30 cellular contexts compared by ENCODE assay signal in genomic region chr19:1866693-1867358, GRCh38. TPM values are rescaled to one million over a fixed set of nuclear protein-coding genes. Genes with fewer than 3 reads are reported as not detected.
A peak's percentile ranks its signal among the peaks of the same experiment; 100 is the strongest.
DNase-seq lines count a peak whose midpoint lies in the region; ATAC-seq, FAIRE-seq and TF ChIP-seq lines count a peak whose summit lies in the region.
"Had no signal": no experiment of that assay in that cellular context is flagged by ENCODE, and none has a peak within 500 bp of the region (broad histone marks: within the 10 kb centered on the region; RNA-seq: fewer than 3 reads in every experiment).

No MANE protein-coding gene starts in this region.

- no peaks in the 10 kb centered on the region for H3K9me2 ChIP-seq in OCI-LY1 (ENCODE audit: low read depth, low read length)

- peaks cover 10% of the 10 kb centered on the region for H3K4me1 ChIP-seq in OCI-LY1 (ENCODE audit: insufficient read depth, low read length, severe bottlenecking)
- peaks cover 67% of the 10 kb centered on the region for H3K4me1 ChIP-seq in HepG2 (ENCODE audit: insufficient read depth, low read length)
- H3K4me1 ChIP-seq in SJCRH30: no peaks in the 10 kb centered on the region; the same call in 1 of the 2 replicates

- CTCF ChIA-PET in activated CD4-positive, alpha-beta T cell treated with anti-CD3 and anti-CD28 coated beads for 36 hours (lab: Charles Lee): interaction anchor here (0.6 kb wide), 1 partner anchor 36 kb away, joined by 3 read pairs; no protein-coding TSS in a partner anchor
- CTCF ChIA-PET in HepG2 (lab: Yijun Ruan, JAX; ENCODE audit: low intra/inter-chr PET ratio, low total read pairs): no interaction called here

- BruUV-seq in HepG2 (replicated peaks; lab: Mats Ljungman, UMichigan): no TSS peak

- TF ChIP-seq CTCF in OCI-LY1 (IDR thresholded peaks at IDR 0.05; ENCODE audit: low read length): no peak
- no peak for TF ChIP-seq CTCF in HepG2 (CRISPR knock-in tag; IDR thresholded peaks at IDR 0.05)
- TF ChIP-seq CTCF in progenitor cell of endocrine pancreas (IDR thresholded peaks at IDR 0.05; ENCODE audit: unreplicated experiment): no peak

- H3K27ac Mint-ChIP-seq in activated CD4-positive, alpha-beta T cell treated with anti-CD3 and anti-CD28 coated beads for 36 hours: peak overlapping the region; percentile 29
- peak overlapping the region; percentile 41 for H3K27ac Mint-ChIP-seq in progenitor cell of endocrine pancreas

- ATAC-seq in activated CD4-positive, alpha-beta T cell treated with anti-CD3 and anti-CD28 coated beads for 36 hours: no peak
- ATAC-seq in HepG2: no peak
- no peak for ATAC-seq in GM18858 (IDR thresholded peaks at IDR 0.05; ENCODE audit: unreplicated experiment)
- ATAC-seq in HG02885 (IDR thresholded peaks at IDR 0.05; ENCODE audit: poor library complexity, unreplicated experiment): no peak
- ATAC-seq: left lung, natural killer cell, pancreas had no signal

- peak overlapping the region; percentile 41 for H3K27ac ChIP-seq in OCI-LY1 (ENCODE audit: low read depth, low read length, poor library complexity, severe bottlenecking)
- H3K27ac ChIP-seq in HepG2 (ENCODE audit: extremely low read length, insufficient read depth, low read length): peak overlapping the region; percentile 61
- no peak overlapping the region for H3K27ac ChIP-seq in SJCRH30
- H3K27ac ChIP-seq: adrenal gland, left lung, pancreas, PC-9, right atrium auricular region, suprapubic skin had no signal

- TF ChIP-seq EP300 in HepG2 (IDR thresholded peaks at IDR 0.05; ENCODE audit: low read depth in 2 of 2, low read length in 2 of 2) (no peak), HepG2 (CRISPR knock-in tag; IDR thresholded peaks at IDR 0.05; ENCODE audit: borderline replicate concordance) (no peak)

- no peak overlapping the region for H2AFZ ChIP-seq in OCI-LY1 (ENCODE audit: low read length)
- H2AFZ ChIP-seq in HepG2 (ENCODE audit: low read length): no peak overlapping the region
- H2AFZ ChIP-seq: PC-9 had no signal

- 43% methylated on average over 8 of the region's 8 CpGs for WGBS in HepG2 (ENCODE audit: low lambda C conversion rate)

- H4K20me1 ChIP-seq in OCI-LY1 (ENCODE audit: insufficient read depth, low read length) (no peaks in the 10 kb centered on the region), HepG2 (ENCODE audit: insufficient read depth, low read length) (no peaks in the 10 kb centered on the region; the same call in 1 of the 2 replicates)

- H3K9me3 ChIP-seq in OCI-LY1 (ENCODE audit: low read length) (no peaks in the 10 kb centered on the region), HepG2 (ENCODE audit: low read length) (no peaks in the 10 kb centered on the region), SJCRH30 (replicated peaks) (no peaks in the 10 kb centered on the region)
- H3K9me3 ChIP-seq: adrenal gland, left lung, pancreas, right atrium auricular region, suprapubic skin had no signal

- no peaks in the 10 kb centered on the region for H3K9me3 Mint-ChIP-seq in activated CD4-positive, alpha-beta T cell treated with anti-CD3 and anti-CD28 coated beads for 36 hours (ENCODE audit: low read depth)
- H3K9me3 Mint-ChIP-seq in progenitor cell of endocrine pancreas (ENCODE audit: low read depth): no peaks in the 10 kb centered on the region
- H3K9me3 Mint-ChIP-seq: brain, natural killer cell had no signal

- H3K4me3 ChIP-seq in OCI-LY1 (ENCODE audit: low read depth, low read length, poor library complexity, severe bottlenecking) (no peak overlapping the region), HepG2 (replicated peaks in 1 of 3; ENCODE audit: insufficient read depth in 1 of 3, low read depth in 2 of 3, low read length in 3 of 3) (no peak overlapping the region), SJCRH30 (no peak overlapping the region)
- H3K4me3 ChIP-seq: adrenal gland, left lung, pancreas, PC-9, right atrium auricular region, suprapubic skin had no signal

- no peak for TF ChIP-seq POLR2A in HepG2 (IDR thresholded peaks at IDR 0.05; ENCODE audit: insufficient read depth in 1 of 2, low read depth in 2 of 2, low read length in 2 of 2)

- no peak for FAIRE-seq in HepG2 (lab: Jason Lieb, UNC)
- FAIRE-seq: endothelial cell of umbilical vein, G401.6, pancreas had no signal

- in situ Hi-C loops in HepG2 (cut with HindIII; ENCODE audit: extremely low pct_ligation_motif_present, low pct_unique_long_range_greater_than_20kb): no loop called here

- no peak for TF ChIP-seq RAD21 in HepG2 (CRISPR knock-in tag; IDR thresholded peaks at IDR 0.05)

- H3K27me3 ChIP-seq in OCI-LY1 (ENCODE audit: insufficient read depth, low read length) (no peaks in the 10 kb centered on the region), HepG2 (ENCODE audit: control insufficient read depth in 1 of 2, insufficient read depth in 2 of 2, low read length in 2 of 2) (no peaks in the 10 kb centered on the region; a peak in 1 of 5 replicates), SJCRH30 (no peaks in the 10 kb centered on the region)
- H3K27me3 ChIP-seq: adrenal gland, left lung, pancreas, right atrium auricular region, suprapubic skin had no signal

- H3K4me1 Mint-ChIP-seq in activated CD4-positive, alpha-beta T cell treated with anti-CD3 and anti-CD28 coated beads for 36 hours: peaks cover 17% of the 10 kb centered on the region
- H3K4me1 Mint-ChIP-seq in progenitor cell of endocrine pancreas (ENCODE audit: low read depth): peaks cover 6% of the 10 kb centered on the region

- POLR2A ChIA-PET in activated CD4-positive, alpha-beta T cell treated with anti-CD3 and anti-CD28 coated beads for 36 hours (lab: Charles Lee): interaction anchor here (0.7 kb wide), 1 partner anchor 757 kb away, joined by 6 read pairs; no protein-coding TSS in a partner anchor
- POLR2A ChIA-PET in HepG2 (lab: Yijun Ruan, JAX): interaction anchor here (1.3 to 1.7 kb wide), 3 partner anchors 8 to 26 kb away, joined by 5 read pairs; partner anchors contain the start of gene ABHD17A

- intact Hi-C loops in activated CD4-positive, alpha-beta T cell treated with anti-CD3 and anti-CD28 coated beads for 36 hours (cut with DNase I, micrococcal nuclease): no loop called here
- intact Hi-C loops in HepG2 (cut with micrococcal nuclease; ENCODE audit: unreplicated experiment): loop anchor here (1.0 kb wide), 1 partner anchor 15 kb away; no protein-coding TSS in a partner anchor

- peaks cover 2% of the 10 kb centered on the region; the same call in 1 of the 2 replicates for H3K79me2 ChIP-seq in OCI-LY1 (ENCODE audit: insufficient read depth, low read length)
- H3K79me2 ChIP-seq in HepG2 (ENCODE audit: insufficient read depth, low read length): peaks cover 10% of the 10 kb centered on the region

- no peaks in the 10 kb centered on the region for H3K27me3 Mint-ChIP-seq in activated CD4-positive, alpha-beta T cell treated with anti-CD3 and anti-CD28 coated beads for 36 hours
- peaks cover 7% of the 10 kb centered on the region for H3K27me3 Mint-ChIP-seq in progenitor cell of endocrine pancreas

- no peak overlapping the region for H3K4me3 Mint-ChIP-seq in activated CD4-positive, alpha-beta T cell treated with anti-CD3 and anti-CD28 coated beads for 36 hours
- no peak overlapping the region for H3K4me3 Mint-ChIP-seq in progenitor cell of endocrine pancreas (ENCODE audit: low read depth)
- H3K4me3 Mint-ChIP-seq: natural killer cell had no signal

- H3K9ac ChIP-seq in OCI-LY1 (ENCODE audit: low read length) (no peak overlapping the region; the same call in 1 of the 2 replicates), HepG2 (ENCODE audit: insufficient read depth, low read depth, low read length) (no peak overlapping the region)

- H3K4me2 ChIP-seq in OCI-LY1 (ENCODE audit: low read length) (no peak overlapping the region), HepG2 (ENCODE audit: low read depth, low read length) (peak overlapping the region; percentile 59)
- H3K4me2 ChIP-seq: PC-9 had no signal

- H3K36me3 Mint-ChIP-seq in activated CD4-positive, alpha-beta T cell treated with anti-CD3 and anti-CD28 coated beads for 36 hours (ENCODE audit: low read depth): peaks cover 15% of the 10 kb centered on the region
- H3K36me3 Mint-ChIP-seq in progenitor cell of endocrine pancreas (ENCODE audit: insufficient read depth): no peaks in the 10 kb centered on the region
- H3K36me3 Mint-ChIP-seq: brain, natural killer cell had no signal

- DNase-seq in activated CD4-positive, alpha-beta T cell treated with anti-CD3 and anti-CD28 coated beads for 36 hours: no peak
- no peak for DNase-seq in activated CD4-positive, alpha-beta T cell treated with anti-CD3 and anti-CD28 coated beads, Interleukin-2, amount 50 U/mL, for 4 hours
- DNase-seq in HepG2 (ENCODE audit: low spot score): no peak
- DNase-seq in progenitor cell of endocrine pancreas (ENCODE audit: low spot score, unreplicated experiment): no peak
- no peak for DNase-seq in SJCRH30
- DNase-seq: 8988T; activated gamma-delta T cell treated with Interleukin-2 at 50 U/mL for 16 hours; activated T-cell treated with anti-CD3 and anti-CD28 coated beads, Interleukin-2, amount 50 U/mL, for 1 hour; adrenal gland; H7; IMR-90; left lung; natural killer cell; NCI-H1092; NCI-H1694 treated with DMSO at 0.1 percent for 48 hours; NCI-H524 treated with DMSO at 0.1 percent for 48 hours; NK-92 treated with Interleukin-12 subunit alpha and Interleukin-12 subunit beta, amount 100 ng/mL, for 24 hours; pancreas; PC-9; Right ventricle myocardium superior; stimulated activated CD4-positive, alpha-beta T cell treated with anti-CD3 and anti-CD28 coated beads, Interleukin-2, amount 100 ng/mL, for 48 hours; T1000 had no signal

- peaks cover 12% of the 10 kb centered on the region; the same call in 1 of the 2 replicates for H3K36me3 ChIP-seq in OCI-LY1 (ENCODE audit: insufficient read depth, low read length)
- no peaks in the 10 kb centered on the region for H3K36me3 ChIP-seq in HepG2 (replicated peaks in 1 of 2; ENCODE audit: control insufficient read depth in 1 of 2, insufficient read depth in 2 of 2, low read length in 2 of 2)
- no peaks in the 10 kb centered on the region for H3K36me3 ChIP-seq in SJCRH30
- H3K36me3 ChIP-seq: adrenal gland, pancreas had no signal

- no peaks in the 10 kb centered on the region for H3F3A ChIP-seq in OCI-LY1 (ENCODE audit: insufficient read depth, low read length)

RNA-seq across cellular contexts. Expression of gene KLF16, which starts 3.4 kb away (rescaled TPM):
- 10 to 100 TPM; 22.5 to 28.8 TPM for total RNA-seq in activated CD4-positive, alpha-beta T cell treated with anti-CD3 and anti-CD28 coated beads for 36 hours
- 6.2 and 6.7 TPM in 2 replicates for total RNA-seq in HepG2 (2016; rRNA removed; fragmentation: Illumina TruSeq; extraction: Trizol)
- 2.1 and 2.2 TPM in 2 replicates for total RNA-seq in HepG2 (2016; cell fraction: cytosol; rRNA removed; fragmentation: Illumina TruSeq; extraction: Trizol; ENCODE audit: low read depth)
- 5.5 and 5.9 TPM in 2 replicates for total RNA-seq in HepG2 (2016; cell fraction: insoluble cytoplasmic fraction; rRNA removed; fragmentation: Illumina TruSeq; extraction: Trizol)
- 8.3 and 8.9 TPM in 2 replicates for total RNA-seq in HepG2 (2016; cell fraction: membrane; rRNA removed; fragmentation: Illumina TruSeq; extraction: Trizol)
- total RNA-seq in HepG2 (2016; cell fraction: nucleus; rRNA removed; fragmentation: Illumina TruSeq; extraction: Trizol): 4.0 and 4.8 TPM in 2 replicates
- polyA plus RNA-seq in HepG2 (2011; rRNA removed): 3.5 and 4.7 TPM in 2 replicates
- 3.7 and 7.0 TPM in 2 replicates for polyA plus RNA-seq in HepG2 (2011; cell fraction: cytosol; rRNA removed)
- polyA plus RNA-seq in HepG2 (2011; cell fraction: nucleus; rRNA removed): 16.7 and 31.9 TPM in 2 replicates
- 8.3 and 9.4 TPM in 2 replicates for polyA plus RNA-seq in HepG2 (2012)
- polyA plus RNA-seq in HepG2 (2016; cell fraction: cytosol; fragmentation: Illumina TruSeq; extraction: Trizol; ENCODE audit: low read depth): 3.2 and 3.4 TPM in 2 replicates
- polyA plus RNA-seq in HepG2 (2016; cell fraction: insoluble cytoplasmic fraction; fragmentation: Illumina TruSeq; extraction: Trizol; ENCODE audit: low read depth): 12.0 and 14.3 TPM in 2 replicates
- 8.9 and 9.3 TPM in 2 replicates for polyA plus RNA-seq in HepG2 (2016; cell fraction: membrane; fragmentation: Illumina TruSeq; extraction: Trizol; ENCODE audit: low read depth)
- 11.4 and 12.0 TPM in 2 replicates for polyA plus RNA-seq in HepG2 (2016; cell fraction: nucleus; fragmentation: Illumina TruSeq; extraction: Trizol; ENCODE audit: insufficient read depth, low read depth)
- 3.1 and 9.7 TPM in 2 replicates for polyA minus RNA-seq in HepG2 (2011; rRNA and poly(A)+ RNA removed; ENCODE audit: low replicate concordance)
- polyA minus RNA-seq in HepG2 (2011; cell fraction: cytosol; rRNA and poly(A)+ RNA removed): 8.9 and 15.3 TPM in 2 replicates
- polyA minus RNA-seq in HepG2 (2011; cell fraction: nucleus; rRNA and poly(A)+ RNA removed): 2.1 and 2.2 TPM in 2 replicates
- 13.2 and 13.5 TPM in 2 replicates for total RNA-seq in progenitor cell of endocrine pancreas
- 5.1 and 5.8 TPM in 2 replicates for total RNA-seq in SJCRH30 (2014; rRNA removed; shearing (Covaris generic))

RNA-seq across cellular contexts. Expression of gene ABHD17A, which starts 18.5 kb away (rescaled TPM):
- 10 to 100 TPM; 84.5 to 88.5 TPM for total RNA-seq in activated CD4-positive, alpha-beta T cell treated with anti-CD3 and anti-CD28 coated beads for 36 hours
- total RNA-seq in HepG2 (2016; rRNA removed; fragmentation: Illumina TruSeq; extraction: Trizol) (27.9 and 40.8 TPM in 2 replicates), progenitor cell of endocrine pancreas (46.5 and 48.8 TPM in 2 replicates)
- 52.2 and 64.4 TPM in 2 replicates for total RNA-seq in HepG2 (2016; cell fraction: cytosol; rRNA removed; fragmentation: Illumina TruSeq; extraction: Trizol; ENCODE audit: low read depth)
- total RNA-seq in HepG2 (2016; cell fraction: insoluble cytoplasmic fraction; rRNA removed; fragmentation: Illumina TruSeq; extraction: Trizol): 24.0 and 37.3 TPM in 2 replicates
- 65.2 and 82.2 TPM in 2 replicates for total RNA-seq in HepG2 (2016; cell fraction: membrane; rRNA removed; fragmentation: Illumina TruSeq; extraction: Trizol)
- 17.1 and 19.3 TPM in 2 replicates for total RNA-seq in HepG2 (2016; cell fraction: nucleus; rRNA removed; fragmentation: Illumina TruSeq; extraction: Trizol)
- polyA plus RNA-seq in HepG2 (2011; rRNA removed): 27.7 and 44.6 TPM in 2 replicates
- polyA plus RNA-seq in HepG2 (2011; cell fraction: cytosol; rRNA removed): 25.9 and 53.1 TPM in 2 replicates
- polyA plus RNA-seq in HepG2 (2011; cell fraction: nucleus; rRNA removed): 72.5 and 83.8 TPM in 2 replicates
- 11.9 and 16.2 TPM in 2 replicates for polyA plus RNA-seq in HepG2 (2012)
- polyA plus RNA-seq in HepG2 (2016; cell fraction: cytosol; fragmentation: Illumina TruSeq; extraction: Trizol; ENCODE audit: low read depth): 51.0 and 62.5 TPM in 2 replicates
- 25.3 and 27.0 TPM in 2 replicates for polyA plus RNA-seq in HepG2 (2016; cell fraction: insoluble cytoplasmic fraction; fragmentation: Illumina TruSeq; extraction: Trizol; ENCODE audit: low read depth)
- 54.6 and 60.4 TPM in 2 replicates for polyA plus RNA-seq in HepG2 (2016; cell fraction: membrane; fragmentation: Illumina TruSeq; extraction: Trizol; ENCODE audit: low read depth)
- polyA plus RNA-seq in HepG2 (2016; cell fraction: nucleus; fragmentation: Illumina TruSeq; extraction: Trizol; ENCODE audit: insufficient read depth, low read depth): 38.7 and 42.0 TPM in 2 replicates
- 15.0 and 50.9 TPM in 2 replicates for polyA minus RNA-seq in HepG2 (2011; rRNA and poly(A)+ RNA removed; ENCODE audit: low replicate concordance)
- polyA minus RNA-seq in HepG2 (2011; cell fraction: cytosol; rRNA and poly(A)+ RNA removed): 17.2 and 18.0 TPM in 2 replicates
- polyA minus RNA-seq in HepG2 (2011; cell fraction: nucleus; rRNA and poly(A)+ RNA removed): 5.7 and 5.8 TPM in 2 replicates
- 39.2 and 41.6 TPM in 2 replicates for total RNA-seq in SJCRH30 (2014; rRNA removed; shearing (Covaris generic))

RNA-seq across cellular contexts. Expression of gene REXO1, which starts 18.5 kb away (rescaled TPM):
- 10 to 100 TPM; 39.3 to 49.8 TPM for total RNA-seq in activated CD4-positive, alpha-beta T cell treated with anti-CD3 and anti-CD28 coated beads for 36 hours
- total RNA-seq in HepG2 (2016; rRNA removed; fragmentation: Illumina TruSeq; extraction: Trizol) (3.0 and 5.0 TPM in 2 replicates), progenitor cell of endocrine pancreas (42.8 and 44.6 TPM in 2 replicates)
- total RNA-seq in HepG2 (2016; cell fraction: cytosol; rRNA removed; fragmentation: Illumina TruSeq; extraction: Trizol; ENCODE audit: low read depth): 1.1 and 3.2 TPM in 2 replicates
- total RNA-seq in HepG2 (2016; cell fraction: insoluble cytoplasmic fraction; rRNA removed; fragmentation: Illumina TruSeq; extraction: Trizol): 4.1 and 5.2 TPM in 2 replicates
- 3.9 and 4.2 TPM in 2 replicates for total RNA-seq in HepG2 (2016; cell fraction: membrane; rRNA removed; fragmentation: Illumina TruSeq; extraction: Trizol)
- 6.0 and 7.6 TPM in 2 replicates for total RNA-seq in HepG2 (2016; cell fraction: nucleus; rRNA removed; fragmentation: Illumina TruSeq; extraction: Trizol)
- polyA plus RNA-seq in HepG2 (2011; rRNA removed): 11.2 and 13.0 TPM in 2 replicates
- polyA plus RNA-seq in HepG2 (2011; cell fraction: cytosol; rRNA removed): 8.7 and 9.8 TPM in 2 replicates
- 91.1 and 123 TPM in 2 replicates for polyA plus RNA-seq in HepG2 (2011; cell fraction: nucleus; rRNA removed)
- polyA plus RNA-seq in HepG2 (2012): 13.8 and 15.4 TPM in 2 replicates
- polyA plus RNA-seq in HepG2 (2016; cell fraction: cytosol; fragmentation: Illumina TruSeq; extraction: Trizol; ENCODE audit: low read depth): 1.7 and 1.8 TPM in 2 replicates
- polyA plus RNA-seq in HepG2 (2016; cell fraction: insoluble cytoplasmic fraction; fragmentation: Illumina TruSeq; extraction: Trizol; ENCODE audit: low read depth): 7.3 and 10.0 TPM in 2 replicates
- polyA plus RNA-seq in HepG2 (2016; cell fraction: membrane; fragmentation: Illumina TruSeq; extraction: Trizol; ENCODE audit: low read depth): 5.1 and 5.3 TPM in 2 replicates
- polyA plus RNA-seq in HepG2 (2016; cell fraction: nucleus; fragmentation: Illumina TruSeq; extraction: Trizol; ENCODE audit: insufficient read depth, low read depth): 39.5 and 44.1 TPM in 2 replicates
- 16.3 and 19.1 TPM in 2 replicates for polyA minus RNA-seq in HepG2 (2011; rRNA and poly(A)+ RNA removed; ENCODE audit: low replicate concordance)
- polyA minus RNA-seq in HepG2 (2011; cell fraction: cytosol; rRNA and poly(A)+ RNA removed): 5.5 and 7.7 TPM in 2 replicates
- polyA minus RNA-seq in HepG2 (2011; cell fraction: nucleus; rRNA and poly(A)+ RNA removed): 9.3 and 10.8 TPM in 2 replicates
- total RNA-seq in SJCRH30 (2014; rRNA removed; shearing (Covaris generic)): 17.7 and 19.1 TPM in 2 replicates

RNA-seq across cellular contexts. Expression of gene ADAT3, which starts 38.4 kb away (rescaled TPM):
- total RNA-seq in activated CD4-positive, alpha-beta T cell treated with anti-CD3 and anti-CD28 coated beads for 36 hours: 1 to 10 TPM; 5.6 to 6.1 TPM
- total RNA-seq in HepG2 (2016; rRNA removed; fragmentation: Illumina TruSeq; extraction: Trizol) (2.0 and 3.5 TPM in 2 replicates), progenitor cell of endocrine pancreas (14.1 and 16.2 TPM in 2 replicates)
- total RNA-seq in HepG2 (2016; cell fraction: cytosol; rRNA removed; fragmentation: Illumina TruSeq; extraction: Trizol; ENCODE audit: low read depth): 0.79 and 0.81 TPM in 2 replicates
- 1.7 and 3.1 TPM in 2 replicates for total RNA-seq in HepG2 (2016; cell fraction: insoluble cytoplasmic fraction; rRNA removed; fragmentation: Illumina TruSeq; extraction: Trizol)
- total RNA-seq in HepG2 (2016; cell fraction: membrane; rRNA removed; fragmentation: Illumina TruSeq; extraction: Trizol): 1.7 and 2.1 TPM in 2 replicates
- 1.5 and 1.9 TPM in 2 replicates for total RNA-seq in HepG2 (2016; cell fraction: nucleus; rRNA removed; fragmentation: Illumina TruSeq; extraction: Trizol)
- 0.95 and 1.4 TPM in 2 replicates for polyA plus RNA-seq in HepG2 (2011; rRNA removed)
- 0.94 and 1.7 TPM in 2 replicates for polyA plus RNA-seq in HepG2 (2011; cell fraction: cytosol; rRNA removed)
- 6.4 and 7.8 TPM in 2 replicates for polyA plus RNA-seq in HepG2 (2011; cell fraction: nucleus; rRNA removed)
- 1.3 and 1.7 TPM in 2 replicates for polyA plus RNA-seq in HepG2 (2012)
- polyA plus RNA-seq in HepG2 (2016; cell fraction: cytosol; fragmentation: Illumina TruSeq; extraction: Trizol; ENCODE audit: low read depth): 0.68 TPM in 2 replicates
- polyA plus RNA-seq in HepG2 (2016; cell fraction: insoluble cytoplasmic fraction; fragmentation: Illumina TruSeq; extraction: Trizol; ENCODE audit: low read depth): 2.8 and 3.5 TPM in 2 replicates
- 1.1 and 1.4 TPM in 2 replicates for polyA plus RNA-seq in HepG2 (2016; cell fraction: membrane; fragmentation: Illumina TruSeq; extraction: Trizol; ENCODE audit: low read depth)
- 5.0 and 6.1 TPM in 2 replicates for polyA plus RNA-seq in HepG2 (2016; cell fraction: nucleus; fragmentation: Illumina TruSeq; extraction: Trizol; ENCODE audit: insufficient read depth, low read depth)
- 2.1 and 3.8 TPM in 2 replicates for polyA minus RNA-seq in HepG2 (2011; rRNA and poly(A)+ RNA removed; ENCODE audit: low replicate concordance)
- polyA minus RNA-seq in HepG2 (2011; cell fraction: cytosol; rRNA and poly(A)+ RNA removed): 1.3 and 1.6 TPM in 2 replicates
- polyA minus RNA-seq in HepG2 (2011; cell fraction: nucleus; rRNA and poly(A)+ RNA removed): 2.3 and 2.6 TPM in 2 replicates
- total RNA-seq in SJCRH30 (2014; rRNA removed; shearing (Covaris generic)): 4.7 and 4.8 TPM in 2 replicates

RNA-seq across cellular contexts. Expression of gene SCAMP4, which starts 38.4 kb away (rescaled TPM):
- total RNA-seq in activated CD4-positive, alpha-beta T cell treated with anti-CD3 and anti-CD28 coated beads for 36 hours: 10 to 100 TPM; 20.5 to 25.6 TPM
- 10.8 and 13.7 TPM in 2 replicates for total RNA-seq in HepG2 (2016; rRNA removed; fragmentation: Illumina TruSeq; extraction: Trizol)
- 4.4 and 5.1 TPM in 2 replicates for total RNA-seq in HepG2 (2016; cell fraction: cytosol; rRNA removed; fragmentation: Illumina TruSeq; extraction: Trizol; ENCODE audit: low read depth)
- 9.1 and 12.6 TPM in 2 replicates for total RNA-seq in HepG2 (2016; cell fraction: insoluble cytoplasmic fraction; rRNA removed; fragmentation: Illumina TruSeq; extraction: Trizol)
- total RNA-seq in HepG2 (2016; cell fraction: membrane; rRNA removed; fragmentation: Illumina TruSeq; extraction: Trizol): 10.1 and 10.7 TPM in 2 replicates
- total RNA-seq in HepG2 (2016; cell fraction: nucleus; rRNA removed; fragmentation: Illumina TruSeq; extraction: Trizol): 24.2 and 31.8 TPM in 2 replicates
- polyA plus RNA-seq in HepG2 (2011; rRNA removed): 10.7 and 12.8 TPM in 2 replicates
- 7.6 and 8.7 TPM in 2 replicates for polyA plus RNA-seq in HepG2 (2011; cell fraction: cytosol; rRNA removed)
- 43.5 and 55.3 TPM in 2 replicates for polyA plus RNA-seq in HepG2 (2011; cell fraction: nucleus; rRNA removed)
- 21.8 and 32.2 TPM in 2 replicates for polyA plus RNA-seq in HepG2 (2012)
- 5.1 and 6.4 TPM in 2 replicates for polyA plus RNA-seq in HepG2 (2016; cell fraction: cytosol; fragmentation: Illumina TruSeq; extraction: Trizol; ENCODE audit: low read depth)
- polyA plus RNA-seq in HepG2 (2016; cell fraction: insoluble cytoplasmic fraction; fragmentation: Illumina TruSeq; extraction: Trizol; ENCODE audit: low read depth): 10.3 and 13.4 TPM in 2 replicates
- 11.5 and 11.6 TPM in 2 replicates for polyA plus RNA-seq in HepG2 (2016; cell fraction: membrane; fragmentation: Illumina TruSeq; extraction: Trizol; ENCODE audit: low read depth)
- polyA plus RNA-seq in HepG2 (2016; cell fraction: nucleus; fragmentation: Illumina TruSeq; extraction: Trizol; ENCODE audit: insufficient read depth, low read depth): 69.4 and 71.5 TPM in 2 replicates
- 14.8 and 32.0 TPM in 2 replicates for polyA minus RNA-seq in HepG2 (2011; rRNA and poly(A)+ RNA removed; ENCODE audit: low replicate concordance)
- polyA minus RNA-seq in HepG2 (2011; cell fraction: cytosol; rRNA and poly(A)+ RNA removed): 35.3 TPM in 2 replicates
- 13.2 and 15.5 TPM in 2 replicates for polyA minus RNA-seq in HepG2 (2011; cell fraction: nucleus; rRNA and poly(A)+ RNA removed)
- total RNA-seq in progenitor cell of endocrine pancreas: 101 and 102 TPM in 2 replicates
- total RNA-seq in SJCRH30 (2014; rRNA removed; shearing (Covaris generic)): 29.1 and 29.2 TPM in 2 replicates
